12 cellular contexts compared by ENCODE assay signal in the genomic region with DNA sequence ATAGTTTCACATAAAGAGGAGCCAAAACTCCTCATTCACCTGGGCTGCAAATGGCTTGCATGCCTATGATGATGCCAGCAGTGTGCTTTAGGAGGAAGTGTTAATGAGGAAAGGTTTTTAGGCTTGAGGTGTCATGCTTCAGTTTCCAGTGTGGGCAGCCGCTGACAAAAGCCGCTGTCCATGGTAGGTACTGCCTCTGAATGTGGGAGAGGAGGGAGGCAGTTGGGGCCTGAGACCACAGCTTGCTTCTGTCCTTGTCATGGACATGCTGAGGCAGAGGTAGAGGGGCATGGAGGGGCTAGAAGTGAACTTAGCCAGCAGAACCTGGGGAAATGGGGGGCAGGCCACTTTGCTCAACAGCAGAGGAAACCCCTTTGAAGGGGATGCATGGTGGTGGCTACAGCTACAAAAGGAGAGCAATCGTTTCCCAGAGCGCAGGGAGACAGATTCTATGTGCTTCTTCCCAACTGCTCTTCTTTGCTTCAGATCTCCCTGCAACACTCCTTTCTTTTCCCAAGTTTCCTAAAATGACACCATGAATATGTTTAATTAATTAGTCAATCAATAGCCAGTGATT.
A peak's percentile ranks its signal among the peaks of the same experiment; 100 is the strongest.
DNase-seq lines count a peak whose midpoint lies in the region; ATAC-seq and TF ChIP-seq lines count a peak whose summit lies in the region.
"Had no signal": no experiment of that assay in that cellular context is flagged by ENCODE, and none has a peak within 500 bp of the region (broad histone marks: within the 10 kb centered on the region; RNA-seq: fewer than 3 reads in every experiment).

No MANE protein-coding gene starts in this region.

- H3K27ac ChIP-seq in mammary epithelial cell (ENCODE audit: insufficient read depth, low read depth, low read length) (no peak overlapping the region), testis (no peak overlapping the region)

- H3K36me3 Mint-ChIP-seq in MCF 10A (ENCODE audit: insufficient read depth, unreplicated experiment), result no peaks in the 10 kb centered on the region
- H3K36me3 Mint-ChIP-seq: activated naive CD8-positive, alpha-beta T cell had no signal

- CTCF ChIA-PET in MCF 10A (lab: Yijun Ruan, JAX), result no interaction called here
- CTCF ChIA-PET in mammary epithelial cell (lab: Charles Lee; ENCODE audit: low non-redundant PET), result no interaction called here

- no peaks in the 10 kb centered on the region for H3K79me2 ChIP-seq in mammary epithelial cell (ENCODE audit: insufficient read depth, low read length)

- no peak overlapping the region for H2AFZ ChIP-seq in mammary epithelial cell (ENCODE audit: low read depth, low read length)

- TF ChIP-seq CTCF in MCF 10A (IDR thresholded peaks at IDR 0.05; ENCODE audit: unreplicated experiment), result no peak
- TF ChIP-seq CTCF in mammary epithelial cell (conservative IDR thresholded peaks at IDR 0.05 in 1 of 2, IDR thresholded peaks at IDR 0.05 in 1 of 2; ENCODE audit: extremely low read depth in 1 of 2, insufficient read depth in 1 of 2, low read depth in 1 of 2, low read length in 2 of 2), result no peak
- TF ChIP-seq CTCF in fibroblast of villous mesenchyme (IDR thresholded peaks at IDR 0.05; ENCODE audit: insufficient read depth, low read depth, low read length), result no peak
- no peak for TF ChIP-seq CTCF in testis (IDR thresholded peaks at IDR 0.05)

- H3K27me3 ChIP-seq in mammary epithelial cell (ENCODE audit: insufficient read depth, low read length), result peaks cover 1% of the 10 kb centered on the region
- H3K27me3 ChIP-seq in testis, result no peaks in the 10 kb centered on the region

- H3K4me2 ChIP-seq in mammary epithelial cell (ENCODE audit: insufficient read depth, low read depth, low read length), result no peak overlapping the region

- H3K9me3 Mint-ChIP-seq in MCF 10A (ENCODE audit: unreplicated experiment), result no peaks in the 10 kb centered on the region

- no peak overlapping the region for H3K4me3 Mint-ChIP-seq in MCF 10A (ENCODE audit: unreplicated experiment)
- H3K4me3 Mint-ChIP-seq: activated CD8-positive, alpha-beta T cell treated with anti-CD3 and anti-CD28 coated beads, Interleukin-2, amount 10 ng/mL, durations not matched to agents 7 days and 5 days; activated naive CD8-positive, alpha-beta T cell had no signal

- H3K27me3 Mint-ChIP-seq in MCF 10A (ENCODE audit: insufficient read depth, unreplicated experiment), result peaks cover 74% of the 10 kb centered on the region

- peak; percentile 40 for DNase-seq in MCF 10A (ENCODE audit: unreplicated experiment)
- no peak for DNase-seq in mammary epithelial cell
- DNase-seq in OCI-M1 (lab: John Stamatoyannopoulos, UW), result peak; percentile 59
- DNase-seq in fibroblast of villous mesenchyme (ENCODE audit: low read depth), result peak; percentile 7
- peak; percentile 17 for DNase-seq in testis
- no peak for DNase-seq in ureter (ENCODE audit: low spot score)
- no peak for DNase-seq in midbrain (lab: John Stamatoyannopoulos, UW)
- DNase-seq: activated CD8-positive, alpha-beta T cell treated with anti-CD3 and anti-CD28 coated beads, Interleukin-2, amount 10 ng/mL, durations not matched to agents 7 days and 5 days; NCI-H524 treated with DMSO at 0.1 percent for 48 hours had no signal

- BruUV-seq in MCF 10A (replicated peaks; lab: Mats Ljungman, UMichigan) (no TSS peak), mammary epithelial cell (replicated peaks; lab: Mats Ljungman, UMichigan) (no TSS peak)

- H3K4me1 Mint-ChIP-seq in MCF 10A (ENCODE audit: insufficient read depth, unreplicated experiment), result no peaks in the 10 kb centered on the region

- H3K9me3 ChIP-seq in mammary epithelial cell (replicated peaks; ENCODE audit: insufficient read depth, low read length) (no peaks in the 10 kb centered on the region), testis (no peaks in the 10 kb centered on the region)
- H3K9me3 ChIP-seq: HAP-1 had no signal

- H3K36me3 ChIP-seq in mammary epithelial cell (ENCODE audit: insufficient read depth, low read length), result no peaks in the 10 kb centered on the region
- H3K36me3 ChIP-seq in testis (ENCODE audit: low read depth, missing control alignments), result no peaks in the 10 kb centered on the region
- H3K36me3 ChIP-seq: HAP-1 had no signal

- no peak for TF ChIP-seq POLR2A in testis (IDR thresholded peaks at IDR 0.05)

- 8% methylated on average over 2 of the region's 4 CpGs for WGBS in mammary epithelial cell (ENCODE audit: low coverage, missing lambda C conversion rate)
- WGBS in testis, 2 donors, result 64% methylated on average over 4 of the region's 4 CpGs

- dilution Hi-C loops in mammary epithelial cell (cut with HindIII; ENCODE audit: low sequenced_read_pairs), result no loop called here

- H4K20me1 ChIP-seq in mammary epithelial cell (ENCODE audit: insufficient read depth, low read length), result no peaks in the 10 kb centered on the region

- in situ Hi-C loops in mammary epithelial cell (cut with MboI; ENCODE audit: low sequenced_read_pairs in 2 of 2), result no loop called here

- H3K4me3 ChIP-seq in mammary epithelial cell (replicated peaks in 1 of 3; ENCODE audit: insufficient read depth in 1 of 3, low read depth in 2 of 3, low read length in 3 of 3) (no peak overlapping the region), fibroblast of villous mesenchyme (ENCODE audit: low read depth, low read length) (no peak overlapping the region), testis (no peak overlapping the region)
- H3K4me3 ChIP-seq: HAP-1 had no signal

- no peak overlapping the region for H3K9ac ChIP-seq in mammary epithelial cell (ENCODE audit: insufficient read depth, low read length)

- POLR2A ChIA-PET in MCF 10A (lab: Yijun Ruan, JAX), result no interaction called here

- no peaks in the 10 kb centered on the region for H3K4me1 ChIP-seq in mammary epithelial cell (ENCODE audit: insufficient read depth, low read length)
- no peaks in the 10 kb centered on the region for H3K4me1 ChIP-seq in testis
- H3K4me1 ChIP-seq: HAP-1 had no signal

- intact Hi-C loops in MCF 10A (cut with micrococcal nuclease) (no loop called here), mammary epithelial cell (cut with micrococcal nuclease) (no loop called here), testis (cut with DNase I; ENCODE audit: low total_unique reads) (no loop called here)

- no peak for ATAC-seq in HG03135 (IDR thresholded peaks at IDR 0.05; ENCODE audit: unreplicated experiment)
- ATAC-seq: activated CD8-positive, alpha-beta T cell treated with anti-CD3 and anti-CD28 coated beads, Interleukin-2, amount 10 ng/mL, durations not matched to agents 7 days and 5 days had no signal

- no peak overlapping the region for H3K27ac Mint-ChIP-seq in MCF 10A (ENCODE audit: low read depth, unreplicated experiment)
- H3K27ac Mint-ChIP-seq: activated CD8-positive, alpha-beta T cell treated with anti-CD3 and anti-CD28 coated beads, Interleukin-2, amount 10 ng/mL, durations not matched to agents 7 days and 5 days; activated naive CD8-positive, alpha-beta T cell had no signal

Comparison
In these comparisons a context has a peak if more than half of its experiments do, and no peak if none do; other contexts are left out.
1. DNase-seq: peak in MCF 10A (single experiment), OCI-M1 (single experiment), fibroblast of villous mesenchyme (single experiment) and testis (single experiment); none in mammary epithelial cell (single experiment), ureter (single experiment) and midbrain (single experiment).